Comparison of ENCODE assay signal across 1 cellular context in genomic region chr17:45277216-45277849, GRCh38.
TF ChIP-seq lines count a peak whose summit lies in the region.

No MANE protein-coding gene starts in this region.

TF ChIP-seq in HepG2, 621 proteins besides CTCF, POLR2A, EP300 and RAD21 (continued from another document and continues in another):
- TF ChIP-seq, protein P1, sequence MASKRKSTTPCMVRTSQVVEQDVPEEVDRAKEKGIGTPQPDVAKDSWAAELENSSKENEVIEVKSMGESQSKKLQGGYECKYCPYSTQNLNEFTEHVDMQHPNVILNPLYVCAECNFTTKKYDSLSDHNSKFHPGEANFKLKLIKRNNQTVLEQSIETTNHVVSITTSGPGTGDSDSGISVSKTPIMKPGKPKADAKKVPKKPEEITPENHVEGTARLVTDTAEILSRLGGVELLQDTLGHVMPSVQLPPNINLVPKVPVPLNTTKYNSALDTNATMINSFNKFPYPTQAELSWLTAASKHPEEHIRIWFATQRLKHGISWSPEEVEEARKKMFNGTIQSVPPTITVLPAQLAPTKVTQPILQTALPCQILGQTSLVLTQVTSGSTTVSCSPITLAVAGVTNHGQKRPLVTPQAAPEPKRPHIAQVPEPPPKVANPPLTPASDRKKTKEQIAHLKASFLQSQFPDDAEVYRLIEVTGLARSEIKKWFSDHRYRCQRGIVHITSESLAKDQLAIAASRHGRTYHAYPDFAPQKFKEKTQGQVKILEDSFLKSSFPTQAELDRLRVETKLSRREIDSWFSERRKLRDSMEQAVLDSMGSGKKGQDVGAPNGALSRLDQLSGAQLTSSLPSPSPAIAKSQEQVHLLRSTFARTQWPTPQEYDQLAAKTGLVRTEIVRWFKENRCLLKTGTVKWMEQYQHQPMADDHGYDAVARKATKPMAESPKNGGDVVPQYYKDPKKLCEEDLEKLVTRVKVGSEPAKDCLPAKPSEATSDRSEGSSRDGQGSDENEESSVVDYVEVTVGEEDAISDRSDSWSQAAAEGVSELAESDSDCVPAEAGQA (IDR thresholded peaks at IDR 0.05; ENCODE audit: low read depth): no peak
- TF ChIP-seq, protein P1 (CRISPR knock-in tag; IDR thresholded peaks at IDR 0.05; ENCODE audit: borderline replicate concordance): no peak
- TF ChIP-seq GATA4 (IDR thresholded peaks at IDR 0.05; ENCODE audit: borderline replicate concordance, low read depth) (no peak), AGO2 (optimal IDR thresholded peaks at IDR 0.05; ENCODE audit: low read depth, low read length) (no peak), ZNF260 (CRISPR knock-in tag; IDR thresholded peaks at IDR 0.05; ENCODE audit: borderline replicate concordance, low read depth) (no peak), ZNF720 (CRISPR knock-in tag; IDR thresholded peaks at IDR 0.05) (no peak), ZMYM4 (CRISPR knock-in tag; IDR thresholded peaks at IDR 0.05) (peak; percentile 36; the same call in 1 of the 2 replicates), ARNT2 (CRISPR knock-in tag; IDR thresholded peaks at IDR 0.05; ENCODE audit: low read depth) (peak; percentile 38; the same call in 1 of the 2 replicates), RBAK (CRISPR knock-in tag; IDR thresholded peaks at IDR 0.05) (no peak), RFXAP (CRISPR knock-in tag; IDR thresholded peaks at IDR 0.05; ENCODE audit: borderline replicate concordance) (no peak), PLRG1 (conservative IDR thresholded peaks at IDR 0.05) (no peak), SRF (IDR thresholded peaks at IDR 0.05; ENCODE audit: low read depth, low read length) (0 out of 2 replicates have a peak, but pooled peaks have one; percentile 31), ZNF724P (CRISPR knock-in tag; IDR thresholded peaks at IDR 0.05; ENCODE audit: borderline replicate concordance) (peak; percentile 44; the same call in 1 of the 2 replicates), ZFP82 (CRISPR knock-in tag; IDR thresholded peaks at IDR 0.05; ENCODE audit: borderline replicate concordance) (no peak), ZNF333 (CRISPR knock-in tag; IDR thresholded peaks at IDR 0.05; ENCODE audit: borderline replicate concordance) (no peak), ZIK1 (CRISPR knock-in tag; IDR thresholded peaks at IDR 0.05; ENCODE audit: borderline replicate concordance, low read depth) (no peak), BRCA1 (CRISPR knock-in tag; IDR thresholded peaks at IDR 0.05) (no peak), ZNF790 (CRISPR knock-in tag; IDR thresholded peaks at IDR 0.05; ENCODE audit: borderline replicate concordance) (no peak), ZNF430 (CRISPR knock-in tag; IDR thresholded peaks at IDR 0.05) (no peak), THRA (CRISPR knock-in tag; IDR thresholded peaks at IDR 0.05; ENCODE audit: borderline replicate concordance) (peak; percentile 61; the same call in 1 of the 2 replicates), RBFOX2 (IDR thresholded peaks at IDR 0.05; ENCODE audit: low read depth, low read length) (no peak), NFE2L2 (IDR thresholded peaks at IDR 0.05; ENCODE audit: low read length) (no peak), ZNF563 (CRISPR knock-in tag; IDR thresholded peaks at IDR 0.05) (no peak), ZNF678 (CRISPR knock-in tag; IDR thresholded peaks at IDR 0.05) (no peak), TBP (CRISPR knock-in tag; IDR thresholded peaks at IDR 0.05) (no peak), SMC3 (IDR thresholded peaks at IDR 0.05; ENCODE audit: low read length) (peak; percentile 99), XRCC5 (optimal IDR thresholded peaks at IDR 0.05; ENCODE audit: low read length) (peak; percentile 81), SP4 (CRISPR knock-in tag; IDR thresholded peaks at IDR 0.05) (no peak), ZKSCAN5 (CRISPR knock-in tag; IDR thresholded peaks at IDR 0.05) (no peak), HHEX (CRISPR knock-in tag; IDR thresholded peaks at IDR 0.05) (no peak), SUZ12 (IDR thresholded peaks at IDR 0.05; ENCODE audit: low read depth, low read length) (no peak), ZNF160 (CRISPR knock-in tag; IDR thresholded peaks at IDR 0.05) (no peak), ZNF644 (CRISPR knock-in tag; IDR thresholded peaks at IDR 0.05; ENCODE audit: low read depth) (no peak), ZNF543 (CRISPR knock-in tag; IDR thresholded peaks at IDR 0.05) (no peak), ZNF841 (CRISPR knock-in tag; IDR thresholded peaks at IDR 0.05; ENCODE audit: borderline replicate concordance) (no peak), NR2F1 (CRISPR knock-in tag; IDR thresholded peaks at IDR 0.05) (no peak), U2AF1 (optimal IDR thresholded peaks at IDR 0.05; ENCODE audit: low read depth, low read length) (no peak), ZNF180 (CRISPR knock-in tag; IDR thresholded peaks at IDR 0.05; ENCODE audit: borderline replicate concordance, low read depth) (no peak), MTA3 (CRISPR knock-in tag; IDR thresholded peaks at IDR 0.05) (no peak), ZBTB37 (CRISPR knock-in tag; IDR thresholded peaks at IDR 0.05) (0 out of 2 replicates have a peak, but pooled peaks have one; percentile 50), ZNF256 (CRISPR knock-in tag; conservative IDR thresholded peaks at IDR 0.05) (0 out of 2 replicates have a peak, but pooled peaks have one; percentile 37), PHB2 (IDR thresholded peaks at IDR 0.05; ENCODE audit: partially characterized antibody) (no peak), ZNF484 (CRISPR knock-in tag; IDR thresholded peaks at IDR 0.05; ENCODE audit: borderline replicate concordance, low read depth) (no peak), MAFK (conservative IDR thresholded peaks at IDR 0.05 in 1 of 2, IDR thresholded peaks at IDR 0.05 in 1 of 2; ENCODE audit: low read length in 2 of 2) (peak; percentile 100), REXO4 (CRISPR knock-in tag; IDR thresholded peaks at IDR 0.05; ENCODE audit: borderline replicate concordance) (no peak), ZFAT (CRISPR knock-in tag; conservative IDR thresholded peaks at IDR 0.05) (no peak), ZFP62 (CRISPR knock-in tag; IDR thresholded peaks at IDR 0.05) (no peak)
- TF ChIP-seq, protein P2, sequence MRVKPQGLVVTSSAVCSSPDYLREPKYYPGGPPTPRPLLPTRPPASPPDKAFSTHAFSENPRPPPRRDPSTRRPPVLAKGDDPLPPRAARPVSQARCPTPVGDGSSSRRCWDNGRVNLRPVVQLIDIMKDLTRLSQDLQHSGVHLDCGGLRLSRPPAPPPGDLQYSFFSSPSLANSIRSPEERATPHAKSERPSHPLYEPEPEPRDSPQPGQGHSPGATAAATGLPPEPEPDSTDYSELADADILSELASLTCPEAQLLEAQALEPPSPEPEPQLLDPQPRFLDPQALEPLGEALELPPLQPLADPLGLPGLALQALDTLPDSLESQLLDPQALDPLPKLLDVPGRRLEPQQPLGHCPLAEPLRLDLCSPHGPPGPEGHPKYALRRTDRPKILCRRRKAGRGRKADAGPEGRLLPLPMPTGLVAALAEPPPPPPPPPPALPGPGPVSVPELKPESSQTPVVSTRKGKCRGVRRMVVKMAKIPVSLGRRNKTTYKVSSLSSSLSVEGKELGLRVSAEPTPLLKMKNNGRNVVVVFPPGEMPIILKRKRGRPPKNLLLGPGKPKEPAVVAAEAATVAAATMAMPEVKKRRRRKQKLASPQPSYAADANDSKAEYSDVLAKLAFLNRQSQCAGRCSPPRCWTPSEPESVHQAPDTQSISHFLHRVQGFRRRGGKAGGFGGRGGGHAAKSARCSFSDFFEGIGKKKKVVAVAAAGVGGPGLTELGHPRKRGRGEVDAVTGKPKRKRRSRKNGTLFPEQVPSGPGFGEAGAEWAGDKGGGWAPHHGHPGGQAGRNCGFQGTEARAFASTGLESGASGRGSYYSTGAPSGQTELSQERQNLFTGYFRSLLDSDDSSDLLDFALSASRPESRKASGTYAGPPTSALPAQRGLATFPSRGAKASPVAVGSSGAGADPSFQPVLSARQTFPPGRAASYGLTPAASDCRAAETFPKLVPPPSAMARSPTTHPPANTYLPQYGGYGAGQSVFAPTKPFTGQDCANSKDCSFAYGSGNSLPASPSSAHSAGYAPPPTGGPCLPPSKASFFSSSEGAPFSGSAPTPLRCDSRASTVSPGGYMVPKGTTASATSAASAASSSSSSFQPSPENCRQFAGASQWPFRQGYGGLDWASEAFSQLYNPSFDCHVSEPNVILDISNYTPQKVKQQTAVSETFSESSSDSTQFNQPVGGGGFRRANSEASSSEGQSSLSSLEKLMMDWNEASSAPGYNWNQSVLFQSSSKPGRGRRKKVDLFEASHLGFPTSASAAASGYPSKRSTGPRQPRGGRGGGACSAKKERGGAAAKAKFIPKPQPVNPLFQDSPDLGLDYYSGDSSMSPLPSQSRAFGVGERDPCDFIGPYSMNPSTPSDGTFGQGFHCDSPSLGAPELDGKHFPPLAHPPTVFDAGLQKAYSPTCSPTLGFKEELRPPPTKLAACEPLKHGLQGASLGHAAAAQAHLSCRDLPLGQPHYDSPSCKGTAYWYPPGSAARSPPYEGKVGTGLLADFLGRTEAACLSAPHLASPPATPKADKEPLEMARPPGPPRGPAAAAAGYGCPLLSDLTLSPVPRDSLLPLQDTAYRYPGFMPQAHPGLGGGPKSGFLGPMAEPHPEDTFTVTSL (CRISPR knock-in tag; IDR thresholded peaks at IDR 0.05; ENCODE audit: borderline replicate concordance): no peak
- TF ChIP-seq, protein P3, sequence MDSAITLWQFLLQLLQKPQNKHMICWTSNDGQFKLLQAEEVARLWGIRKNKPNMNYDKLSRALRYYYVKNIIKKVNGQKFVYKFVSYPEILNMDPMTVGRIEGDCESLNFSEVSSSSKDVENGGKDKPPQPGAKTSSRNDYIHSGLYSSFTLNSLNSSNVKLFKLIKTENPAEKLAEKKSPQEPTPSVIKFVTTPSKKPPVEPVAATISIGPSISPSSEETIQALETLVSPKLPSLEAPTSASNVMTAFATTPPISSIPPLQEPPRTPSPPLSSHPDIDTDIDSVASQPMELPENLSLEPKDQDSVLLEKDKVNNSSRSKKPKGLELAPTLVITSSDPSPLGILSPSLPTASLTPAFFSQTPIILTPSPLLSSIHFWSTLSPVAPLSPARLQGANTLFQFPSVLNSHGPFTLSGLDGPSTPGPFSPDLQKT (CRISPR knock-in tag; IDR thresholded peaks at IDR 0.05; ENCODE audit: borderline replicate concordance): no peak
- TF ChIP-seq, protein P4, sequence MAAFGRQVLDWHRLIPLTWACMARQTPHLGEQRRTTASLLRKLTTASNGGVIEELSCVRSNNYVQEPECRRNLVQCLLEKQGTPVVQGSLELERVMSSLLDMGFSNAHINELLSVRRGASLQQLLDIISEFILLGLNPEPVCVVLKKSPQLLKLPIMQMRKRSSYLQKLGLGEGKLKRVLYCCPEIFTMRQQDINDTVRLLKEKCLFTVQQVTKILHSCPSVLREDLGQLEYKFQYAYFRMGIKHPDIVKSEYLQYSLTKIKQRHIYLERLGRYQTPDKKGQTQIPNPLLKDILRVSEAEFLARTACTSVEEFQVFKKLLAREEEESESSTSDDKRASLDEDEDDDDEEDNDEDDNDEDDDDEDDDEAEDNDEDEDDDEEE (CRISPR knock-in tag; IDR thresholded peaks at IDR 0.05): 0 out of 2 replicates have a peak, but pooled peaks have one; percentile 21
- TF ChIP-seq, protein P5, sequence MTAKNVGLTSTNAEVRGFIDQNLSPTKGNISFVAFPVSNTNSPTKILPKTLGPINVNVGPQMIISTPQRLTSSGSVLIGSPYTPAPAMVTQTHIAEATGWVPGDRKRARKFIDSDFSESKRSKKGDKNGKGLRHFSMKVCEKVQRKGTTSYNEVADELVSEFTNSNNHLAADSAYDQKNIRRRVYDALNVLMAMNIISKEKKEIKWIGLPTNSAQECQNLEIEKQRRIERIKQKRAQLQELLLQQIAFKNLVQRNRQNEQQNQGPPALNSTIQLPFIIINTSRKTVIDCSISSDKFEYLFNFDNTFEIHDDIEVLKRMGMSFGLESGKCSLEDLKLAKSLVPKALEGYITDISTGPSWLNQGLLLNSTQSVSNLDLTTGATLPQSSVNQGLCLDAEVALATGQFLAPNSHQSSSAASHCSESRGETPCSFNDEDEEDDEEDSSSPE (CRISPR knock-in tag; IDR thresholded peaks at IDR 0.05): no peak
